25 cellular contexts compared by ENCODE assay signal in the genomic region with DNA sequence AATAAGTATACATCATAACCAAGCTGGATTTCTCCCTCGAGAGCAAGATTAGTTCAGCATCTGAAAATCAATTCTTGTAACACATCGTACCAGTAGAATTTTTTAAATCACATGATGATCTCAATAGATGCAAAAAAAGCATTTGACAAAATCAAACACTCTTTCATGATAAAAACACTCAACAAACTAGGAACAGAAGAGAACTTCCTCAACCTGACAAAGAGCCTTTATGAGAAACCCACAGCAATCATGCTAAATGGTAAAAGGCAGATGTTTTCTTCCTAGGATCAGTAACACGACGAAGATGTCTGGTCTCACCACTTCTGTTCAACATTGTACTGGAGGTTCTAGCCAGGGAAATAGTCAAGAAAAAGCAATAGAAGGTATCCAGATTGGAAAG. TPM values are rescaled to one million over a fixed set of nuclear protein-coding genes. Genes with fewer than 3 reads are reported as not detected.
DNase-seq lines count a peak whose midpoint lies in the region; ATAC-seq and TF ChIP-seq lines count a peak whose summit lies in the region.
"Had no signal": no experiment of that assay in that cellular context is flagged by ENCODE, and none has a peak within 500 bp of the region (broad histone marks: within the 10 kb centered on the region; RNA-seq: fewer than 3 reads in every experiment).

No MANE protein-coding gene starts in this region.

- ATAC-seq in activated CD8-positive, alpha-beta T cell treated with anti-CD3 and anti-CD28 coated beads for 36 hours = no peak
- ATAC-seq: body of pancreas; SK-N-SH treated with all-trans-retinoic acid at 6 μM for 48 hours; stimulated activated naive B cell treated with anti-CD40 and anti-IgM and Interleukin-4, amounts not matched to agents 10 μg/mL and 1 μg/mL and 100 μg/mL, for 72 hours had no signal

- in situ Hi-C loops in brain microvascular endothelial cell (cut with HindIII; ENCODE audit: low pct_ligation_motif_present, low sequenced_read_pairs) = no loop called here

- H3K27ac Mint-ChIP-seq in T-helper 1 cell treated with Interleukin-12 subunit alpha and Interleukin-12 subunit beta and Interleukin-4 antibody, amounts not matched to agents 30 μg/mL and 1 μg/mL, for 36 hours = peak overlapping the region; percentile 45
- H3K27ac Mint-ChIP-seq in CD8-positive, alpha-beta memory T cell = peak overlapping the region in 7 of 8 donors; percentile 43 to 94 (median 88)
- peak overlapping the region; percentile 77 for H3K27ac Mint-ChIP-seq in activated CD8-positive, alpha-beta T cell treated with anti-CD3 and anti-CD28 coated beads for 36 hours
- H3K27ac Mint-ChIP-seq: stimulated activated naive B cell treated with anti-CD40 and anti-IgM and Interleukin-4, amounts not matched to agents 10 μg/mL and 1 μg/mL and 100 μg/mL, for 72 hours had no signal

- POLR2A ChIA-PET in CD8-positive, alpha-beta memory T cell (lab: Charles Lee) = interaction anchor here (0.6 kb wide), 1 partner anchor 50 kb away, joined by 4 read pairs; no protein-coding TSS in a partner anchor
- POLR2A ChIA-PET in activated CD8-positive, alpha-beta T cell treated with anti-CD3 and anti-CD28 coated beads for 36 hours (lab: Charles Lee) = interaction anchor here (1.0 to 2.7 kb wide), 3 partner anchors 9 to 46 kb away, joined by 3 to 17 read pairs (median 4); no protein-coding TSS in a partner anchor

- WGBS in esophagus muscularis mucosa = 68% methylated on average over 4 of the region's 4 CpGs
- 70 to 83% (median 77%) methylated on average over 4 of the region's 4 CpGs for WGBS in adrenal gland, 4 donors

- H3K27ac ChIP-seq in CD8-positive, alpha-beta memory T cell (ENCODE audit: low read depth, low read length) = no peak overlapping the region
- no peak overlapping the region for H3K27ac ChIP-seq in esophagus muscularis mucosa (replicated peaks in 1 of 4)
- H3K27ac ChIP-seq in brain microvascular endothelial cell = no peak overlapping the region
- H3K27ac ChIP-seq in adrenal gland = no peak overlapping the region
- H3K27ac ChIP-seq: 22Rv1, body of pancreas, esophagus squamous epithelium, RWPE1, thyroid gland had no signal

- CTCF ChIA-PET in CD8-positive, alpha-beta memory T cell (lab: Charles Lee) = interaction anchor here (1.1 to 1.4 kb wide), 4 partner anchors 10 to 96 kb away, joined by 3 to 7 read pairs (median 5); no protein-coding TSS in a partner anchor
- CTCF ChIA-PET in activated CD8-positive, alpha-beta T cell treated with anti-CD3 and anti-CD28 coated beads for 36 hours (lab: Charles Lee) = interaction anchor here (1.3 to 1.6 kb wide), 2 partner anchors 9 to 10 kb away, joined by 4 to 6 read pairs; no protein-coding TSS in a partner anchor

- H3K4me1 Mint-ChIP-seq in T-helper 1 cell treated with Interleukin-12 subunit alpha and Interleukin-12 subunit beta and Interleukin-4 antibody, amounts not matched to agents 30 μg/mL and 1 μg/mL, for 36 hours (ENCODE audit: low read depth) = peaks cover 57% of the 10 kb centered on the region
- peaks cover 70 to 90% (median 89%) of the 10 kb centered on the region in 3 donors for H3K4me1 Mint-ChIP-seq in CD8-positive, alpha-beta memory T cell
- peaks cover 79% of the 10 kb centered on the region for H3K4me1 Mint-ChIP-seq in activated CD8-positive, alpha-beta T cell treated with anti-CD3 and anti-CD28 coated beads for 36 hours (ENCODE audit: low read depth)

- TF ChIP-seq POLR2A in esophagus muscularis mucosa (IDR thresholded peaks at IDR 0.05; ENCODE audit: low read depth) (no peak), adrenal gland (IDR thresholded peaks at IDR 0.05) (no peak)

- intact Hi-C loops in activated CD8-positive, alpha-beta T cell treated with anti-CD3 and anti-CD28 coated beads for 36 hours (cut with micrococcal nuclease) = no loop called here
- intact Hi-C loops in esophagus muscularis mucosa (cut with DNase I) (no loop called here), adrenal gland (cut with DNase I) (no loop called here)

- DNase-seq in T-helper 1 cell (no peak), esophagus muscularis mucosa (ENCODE audit: extremely low spot score) (peak; percentile 7), brain microvascular endothelial cell (no peak), adrenal gland (no peak), NCI-H2196 (lab: John Stamatoyannopoulos, UW; ENCODE audit: unreplicated experiment) (no peak)
- peak in 1 of 5 donors; percentile 41 for DNase-seq in CD8-positive, alpha-beta memory T cell
- DNase-seq in activated CD8-positive, alpha-beta T cell treated with anti-CD3 and anti-CD28 coated beads for 36 hours = no peak
- DNase-seq: activated CD4-positive, CD25-positive, alpha-beta regulatory T cell treated with anti-CD3 and anti-CD28 coated beads, Interleukin-2, amount 50 U/mL, for 72 hours; activated naive CD4-positive, alpha-beta T cell treated with anti-CD3 and anti-CD28 coated beads, Interleukin-2, amount 50 U/mL, for 16 hours; AML-193; body of pancreas; Caco-2; esophagus squamous epithelium; NCI-H1694 treated with DMSO at 0.1 percent for 48 hours; NCI-H526 treated with DMSO at 0.1 percent for 48 hours; stimulated activated CD4-positive, alpha-beta T cell treated with anti-CD3 and anti-CD28 coated beads, Interleukin-2, amount 100 ng/mL, for 24 hours; stimulated activated naive B cell treated with anti-CD40 and anti-IgM and Interleukin-4, amounts not matched to agents 10 μg/mL and 1 μg/mL and 100 μg/mL, for 72 hours; thyroid gland had no signal

- peaks cover 62% of the 10 kb centered on the region for H3K4me1 ChIP-seq in CD8-positive, alpha-beta memory T cell (ENCODE audit: insufficient read depth, low read length)
- H3K4me1 ChIP-seq in esophagus muscularis mucosa (no peaks in the 10 kb centered on the region), adrenal gland (replicated peaks in 1 of 2) (no peaks in the 10 kb centered on the region)
- H3K4me1 ChIP-seq: body of pancreas, Caco-2, thyroid gland had no signal

- H3K9me3 ChIP-seq in CD8-positive, alpha-beta memory T cell (ENCODE audit: low read length) = no peaks in the 10 kb centered on the region
- H3K9me3 ChIP-seq in esophagus muscularis mucosa (no peaks in the 10 kb centered on the region), adrenal gland (replicated peaks in 1 of 3) (no peaks in the 10 kb centered on the region)
- H3K9me3 ChIP-seq: body of pancreas, Caco-2, esophagus squamous epithelium, thyroid gland had no signal

- TF ChIP-seq EP300 in esophagus muscularis mucosa (IDR thresholded peaks at IDR 0.05) = no peak

- H3K36me3 ChIP-seq in CD8-positive, alpha-beta memory T cell (ENCODE audit: insufficient read depth, low read length) = no peaks in the 10 kb centered on the region
- H3K36me3 ChIP-seq in esophagus muscularis mucosa (no peaks in the 10 kb centered on the region), brain microvascular endothelial cell (replicated peaks) (no peaks in the 10 kb centered on the region), adrenal gland (replicated peaks in 1 of 2) (no peaks in the 10 kb centered on the region)
- H3K36me3 ChIP-seq: esophagus squamous epithelium, thyroid gland had no signal

- no peaks in the 10 kb centered on the region for H3K27me3 Mint-ChIP-seq in T-helper 1 cell treated with Interleukin-12 subunit alpha and Interleukin-12 subunit beta and Interleukin-4 antibody, amounts not matched to agents 30 μg/mL and 1 μg/mL, for 36 hours (ENCODE audit: low read depth)
- no peaks in the 10 kb centered on the region for H3K27me3 Mint-ChIP-seq in CD8-positive, alpha-beta memory T cell
- no peaks in the 10 kb centered on the region for H3K27me3 Mint-ChIP-seq in activated CD8-positive, alpha-beta T cell treated with anti-CD3 and anti-CD28 coated beads for 36 hours

- peaks cover 4% of the 10 kb centered on the region for H3K36me3 Mint-ChIP-seq in T-helper 1 cell treated with Interleukin-12 subunit alpha and Interleukin-12 subunit beta and Interleukin-4 antibody, amounts not matched to agents 30 μg/mL and 1 μg/mL, for 36 hours (ENCODE audit: low read depth)
- no peaks in the 10 kb centered on the region for H3K36me3 Mint-ChIP-seq in CD8-positive, alpha-beta memory T cell
- no peaks in the 10 kb centered on the region for H3K36me3 Mint-ChIP-seq in activated CD8-positive, alpha-beta T cell treated with anti-CD3 and anti-CD28 coated beads for 36 hours (ENCODE audit: low read depth)
- H3K36me3 Mint-ChIP-seq: stimulated activated naive B cell treated with anti-CD40 and anti-IgM and Interleukin-4, amounts not matched to agents 10 μg/mL and 1 μg/mL and 100 μg/mL, for 72 hours had no signal

- H3K4me3 Mint-ChIP-seq in T-helper 1 cell treated with Interleukin-12 subunit alpha and Interleukin-12 subunit beta and Interleukin-4 antibody, amounts not matched to agents 30 μg/mL and 1 μg/mL, for 36 hours = peak overlapping the region; percentile 21
- peak overlapping the region in 3 of 7 donors; percentile 16 to 42 (median 37) for H3K4me3 Mint-ChIP-seq in CD8-positive, alpha-beta memory T cell
- H3K4me3 Mint-ChIP-seq in activated CD8-positive, alpha-beta T cell treated with anti-CD3 and anti-CD28 coated beads for 36 hours = no peak overlapping the region
- H3K4me3 Mint-ChIP-seq: stimulated activated naive B cell treated with anti-CD40 and anti-IgM and Interleukin-4, amounts not matched to agents 10 μg/mL and 1 μg/mL and 100 μg/mL, for 72 hours had no signal

- no peak overlapping the region for H3K4me3 ChIP-seq in CD8-positive, alpha-beta memory T cell (ENCODE audit: low read length)
- no peak overlapping the region for H3K4me3 ChIP-seq in esophagus muscularis mucosa
- no peak overlapping the region for H3K4me3 ChIP-seq in brain microvascular endothelial cell (ENCODE audit: low read depth, low read length)
- H3K4me3 ChIP-seq in adrenal gland = no peak overlapping the region
- H3K4me3 ChIP-seq: body of pancreas, esophagus squamous epithelium, skin epidermis, thyroid gland had no signal

- no peaks in the 10 kb centered on the region for H3K9me3 Mint-ChIP-seq in T-helper 1 cell treated with Interleukin-12 subunit alpha and Interleukin-12 subunit beta and Interleukin-4 antibody, amounts not matched to agents 30 μg/mL and 1 μg/mL, for 36 hours
- H3K9me3 Mint-ChIP-seq in CD8-positive, alpha-beta memory T cell = no peaks in the 10 kb centered on the region
- no peaks in the 10 kb centered on the region for H3K9me3 Mint-ChIP-seq in activated CD8-positive, alpha-beta T cell treated with anti-CD3 and anti-CD28 coated beads for 36 hours
- H3K9me3 Mint-ChIP-seq: stimulated activated naive B cell treated with anti-CD40 and anti-IgM and Interleukin-4, amounts not matched to agents 10 μg/mL and 1 μg/mL and 100 μg/mL, for 72 hours had no signal

- TF ChIP-seq CTCF in activated CD8-positive, alpha-beta T cell treated with anti-CD3 and anti-CD28 coated beads for 36 hours (IDR thresholded peaks at IDR 0.05) = no peak
- TF ChIP-seq CTCF in esophagus muscularis mucosa (IDR thresholded peaks at IDR 0.05) (no peak), brain microvascular endothelial cell (IDR thresholded peaks at IDR 0.05; ENCODE audit: low read depth, low read length, missing control alignments) (no peak), adrenal gland (IDR thresholded peaks at IDR 0.05) (no peak)

- no peaks in the 10 kb centered on the region for H3K27me3 ChIP-seq in CD8-positive, alpha-beta memory T cell (ENCODE audit: insufficient read depth, low read length, poor library complexity, severe bottlenecking)
- H3K27me3 ChIP-seq in esophagus muscularis mucosa (peaks cover 0 to 31% (median 2%) of the 10 kb centered on the region in 4 donors), brain microvascular endothelial cell (replicated peaks) (peaks cover 2% of the 10 kb centered on the region), adrenal gland (no peaks in the 10 kb centered on the region)
- H3K27me3 ChIP-seq: body of pancreas, thyroid gland had no signal

RNA-seq across cellular contexts. Expression of gene TMPRSS4, which starts 34.1 kb away (rescaled TPM):
- not detected for total RNA-seq in CD8-positive, alpha-beta memory T cell
- polyA plus RNA-seq in CD8-positive, alpha-beta memory T cell = not detected
- not detected for total RNA-seq in activated CD8-positive, alpha-beta T cell treated with anti-CD3 and anti-CD28 coated beads for 36 hours
- under 1 TPM in 3 of 4 donors, not detected in 1; 0.17 to 0.33 (median 0.26) TPM for total RNA-seq in esophagus muscularis mucosa
- total RNA-seq in adrenal gland = under 1 TPM in 2 of 8 donors, not detected in 6; 0.31 to 0.43 TPM
- polyA plus RNA-seq in adrenal gland = under 1 TPM in 2 of 3 donors, not detected in 1; 0.13 to 0.24 TPM

RNA-seq across cellular contexts. Expression of gene SMIM35, which starts 44.0 kb away (rescaled TPM):
- under 1 TPM; 0.40 to 0.63 TPM for total RNA-seq in CD8-positive, alpha-beta memory T cell
- 2.4 TPM for polyA plus RNA-seq in CD8-positive, alpha-beta memory T cell
- total RNA-seq in activated CD8-positive, alpha-beta T cell treated with anti-CD3 and anti-CD28 coated beads for 36 hours = under 1 TPM; 0.27 to 0.32 TPM
- total RNA-seq in esophagus muscularis mucosa (not detected), adrenal gland (under 1 TPM in 4 of 8 donors, not detected in 4; 0.07 to 0.10 (median 0.08) TPM)
- under 1 TPM in 1 of 3 donors, not detected in 2; 0.10 TPM for polyA plus RNA-seq in adrenal gland
- total RNA-seq: body of pancreas, Caco-2, esophagus squamous epithelium, lower leg skin, thyroid gland had no signal
- polyA plus RNA-seq: keratinocyte had no signal

RNA-seq across cellular contexts. Expression of gene IL10RA, which starts 56.6 kb away (rescaled TPM):
- total RNA-seq in CD8-positive, alpha-beta memory T cell = 100 to 1,000 TPM; 120 to 122 TPM
- polyA plus RNA-seq in CD8-positive, alpha-beta memory T cell = 659 TPM
- total RNA-seq in activated CD8-positive, alpha-beta T cell treated with anti-CD3 and anti-CD28 coated beads for 36 hours = 10 to 100 TPM; 73.3 to 80.9 TPM
- total RNA-seq in esophagus muscularis mucosa = 10 to 100 TPM; 14.3 to 34.9 (median 20.9) TPM
- 10 to 100 TPM; 24.5 to 50.5 (median 33.0) TPM for total RNA-seq in adrenal gland
- 10 to 100 TPM in 1 of 3 donors, 1 to 10 TPM in 2; 4.6 to 10.2 (median 7.3) TPM for polyA plus RNA-seq in adrenal gland
